Comparison of ENCODE assay signal across 8 cellular contexts in genomic region chr7:107579881-107580715, GRCh38. TPM values are rescaled to one million over a fixed set of nuclear protein-coding genes. Genes with fewer than 3 reads are reported as not detected.
DNase-seq lines count a peak whose midpoint lies in the region; ATAC-seq, FAIRE-seq and TF ChIP-seq lines count a peak whose summit lies in the region.

BCAP29 (plus strand) TSS chr7:107580246; CDS start chr7:107580773, 527 bp downstream.

- peak; percentile 48 for DNase-seq in DMS114 treated with DMSO at 0.1 percent for 48 hours (lab: John Stamatoyannopoulos, UW; ENCODE audit: unreplicated experiment)
- peak; percentile 45 for DNase-seq in HTR-8/SVneo (ENCODE audit: insufficient read length, low spot score)
- DNase-seq in activated T-cell treated with anti-CD3 and anti-CD28 coated beads, Interleukin-2, amount 50 U/mL, for 72 hours = peak; percentile 80 to 85
- DNase-seq in esophagus squamous epithelium (lab: John Stamatoyannopoulos, UW) = peak; percentile 4
- DNase-seq in myocyte (ENCODE audit: low read depth) = peak; percentile 89
- peak; percentile 70 to 87 for DNase-seq in stimulated activated effector memory CD8-positive, alpha-beta T cell treated with anti-CD3 and anti-CD28 coated beads, Interleukin-12 subunit alpha, Interleukin-12 subunit beta, amount 100 ng/mL, for 72 hours (ENCODE audit: low spot score in 2 of 2)

- peak in 1 of 6 experiments; percentile 39 for TF ChIP-seq CTCF in esophagus squamous epithelium (IDR thresholded peaks at IDR 0.05)

- peak within 1 kb of the TSS; percentile 92 to 98 (median 95) for H3K27ac ChIP-seq in esophagus squamous epithelium

- peaks cover 0 to 28% (median 0%) of the 10 kb centered on the region in 3 donors for H3K36me3 ChIP-seq in esophagus squamous epithelium

- peak in 3 of 4 donors; percentile 71 to 86 (median 78) for TF ChIP-seq POLR2A in esophagus squamous epithelium (IDR thresholded peaks at IDR 0.05)

- H3K27me3 Mint-ChIP-seq in activated T-cell treated with anti-CD3 and anti-CD28 coated beads, Interleukin-2, amount 50 U/mL, for 72 hours (ENCODE audit: low read depth) = no peaks in the 10 kb centered on the region

- peaks cover 28% of the 10 kb centered on the region for H3K4me1 Mint-ChIP-seq in activated T-cell treated with anti-CD3 and anti-CD28 coated beads, Interleukin-2, amount 50 U/mL, for 72 hours (ENCODE audit: low read depth)
- peaks cover 17% of the 10 kb centered on the region for H3K4me1 Mint-ChIP-seq in stimulated activated effector memory CD8-positive, alpha-beta T cell treated with anti-CD3 and anti-CD28 coated beads, Interleukin-12 subunit alpha, Interleukin-12 subunit beta, amount 100 ng/mL, for 72 hours

- H3K4me3 ChIP-seq in esophagus squamous epithelium = peak within 1 kb of the TSS; percentile 77 to 95 (median 87)

- H3K9me3 ChIP-seq in esophagus squamous epithelium = no peaks in the 10 kb centered on the region

- peak; percentile 91 for ATAC-seq in GM21360 (IDR thresholded peaks at IDR 0.05; ENCODE audit: unreplicated experiment)
- ATAC-seq in activated T-cell treated with anti-CD3 and anti-CD28 coated beads, Interleukin-2, amount 50 U/mL, for 72 hours (replicated peaks in 1 of 2) = peak; percentile 97
- ATAC-seq in stimulated activated effector memory CD8-positive, alpha-beta T cell treated with anti-CD3 and anti-CD28 coated beads, Interleukin-12 subunit alpha, Interleukin-12 subunit beta, amount 100 ng/mL, for 72 hours = peak; percentile 98

- no peaks in the 10 kb centered on the region for H3K27me3 ChIP-seq in esophagus squamous epithelium

- intact Hi-C loops in esophagus squamous epithelium (cut with DNase I) = no loop called here

- peak within 1 kb of the TSS; percentile 89 to 96 for H3K4me3 Mint-ChIP-seq in activated T-cell treated with anti-CD3 and anti-CD28 coated beads, Interleukin-2, amount 50 U/mL, for 72 hours
- peak within 1 kb of the TSS; percentile 76 for H3K4me3 Mint-ChIP-seq in stimulated activated effector memory CD8-positive, alpha-beta T cell treated with anti-CD3 and anti-CD28 coated beads, Interleukin-12 subunit alpha, Interleukin-12 subunit beta, amount 100 ng/mL, for 72 hours

- FAIRE-seq in HTR-8/SVneo (lab: Jason Lieb, UNC) = no peak

- H3K9me3 Mint-ChIP-seq in activated T-cell treated with anti-CD3 and anti-CD28 coated beads, Interleukin-2, amount 50 U/mL, for 72 hours = no peaks in the 10 kb centered on the region
- no peaks in the 10 kb centered on the region for H3K9me3 Mint-ChIP-seq in stimulated activated effector memory CD8-positive, alpha-beta T cell treated with anti-CD3 and anti-CD28 coated beads, Interleukin-12 subunit alpha, Interleukin-12 subunit beta, amount 100 ng/mL, for 72 hours

- H3K27ac Mint-ChIP-seq in activated T-cell treated with anti-CD3 and anti-CD28 coated beads, Interleukin-2, amount 50 U/mL, for 72 hours = peak within 1 kb of the TSS; percentile 93
- H3K27ac Mint-ChIP-seq in stimulated activated effector memory CD8-positive, alpha-beta T cell treated with anti-CD3 and anti-CD28 coated beads, Interleukin-12 subunit alpha, Interleukin-12 subunit beta, amount 100 ng/mL, for 72 hours = peak within 1 kb of the TSS; percentile 88

- H3K4me1 ChIP-seq in esophagus squamous epithelium = peaks cover 0 to 46% (median 9%) of the 10 kb centered on the region in 3 donors

- 0% methylated on average over 11 to 14 of the region's 89 CpGs for WGBS in esophagus squamous epithelium, 2 donors

- H3K36me3 Mint-ChIP-seq in activated T-cell treated with anti-CD3 and anti-CD28 coated beads, Interleukin-2, amount 50 U/mL, for 72 hours (ENCODE audit: insufficient read depth in 2 of 2) = peaks cover 0 to 2% of the 10 kb centered on the region in 2 donors
- peaks cover 14% of the 10 kb centered on the region for H3K36me3 Mint-ChIP-seq in stimulated activated effector memory CD8-positive, alpha-beta T cell treated with anti-CD3 and anti-CD28 coated beads, Interleukin-12 subunit alpha, Interleukin-12 subunit beta, amount 100 ng/mL, for 72 hours

TF ChIP-seq in PFSK-1, 5 proteins besides CTCF, POLR2A, EP300 and RAD21:
- TF ChIP-seq POLR2AphosphoS5 (IDR thresholded peaks at IDR 0.05; ENCODE audit: low read depth, low read length) (peak; percentile 89), SIN3A (IDR thresholded peaks at IDR 0.05; ENCODE audit: borderline replicate concordance, insufficient read depth, low read length) (peak; percentile 93; the same call in 1 of the 2 replicates), TAF1 (IDR thresholded peaks at IDR 0.05; ENCODE audit: borderline replicate concordance, insufficient read depth, low read length) (0 out of 2 replicates have a peak, but pooled peaks have one; percentile 72), FOXP2 (optimal IDR thresholded peaks at IDR 0.05; ENCODE audit: borderline replicate concordance, extremely low read depth, extremely low read length, insufficient read depth) (peak; percentile 63), REST (IDR thresholded peaks at IDR 0.05; ENCODE audit: insufficient read depth in 1 of 2, low read depth in 2 of 2, low read length in 2 of 2) (peak in 1 of 2 experiments; percentile 54; a peak in 1 of 4 replicates)

RNA-seq across cellular contexts. Expression of gene BCAP29, which starts in this region (rescaled TPM):
- polyA plus RNA-seq in PFSK-1 (2012; ENCODE audit: insufficient read length, low read depth) = 26.2 TPM
- total RNA-seq in activated T-cell treated with anti-CD3 and anti-CD28 coated beads, Interleukin-2, amount 50 U/mL, for 72 hours = 10 to 100 TPM; 37.8 to 44.3 TPM
- total RNA-seq in esophagus squamous epithelium (10 to 100 TPM; 68.7 to 96.3 (median 92.2) TPM), myocyte (152 and 181 TPM in 2 replicates)
- polyA plus RNA-seq in myocyte (2012) = 38.8 TPM

Comparison
In these comparisons a context has a peak if more than half of its experiments do, and no peak if none do; other contexts are left out.
1. Peak in every context shown above with its lines: DNase-seq, ATAC-seq, H3K4me3 ChIP-seq and H3K27ac ChIP-seq.
2. DNase-seq: peak in every context shown above with its lines; median percentile 89 in myocyte; 82 in activated T-cell treated with anti-CD3 and anti-CD28 coated beads, Interleukin-2, amount 50 U/mL, for 72 hours; 78 in stimulated activated effector memory CD8-positive, alpha-beta T cell treated with anti-CD3 and anti-CD28 coated beads, Interleukin-12 subunit alpha, Interleukin-12 subunit beta, amount 100 ng/mL, for 72 hours; 48 in DMS114 treated with DMSO at 0.1 percent for 48 hours; 45 in HTR-8/SVneo; 4 in esophagus squamous epithelium.